In genomic region chr5:55480781-55481180, GRCh38 we compare ENCODE assay signal across 1 cellular context.
TF ChIP-seq lines count a peak whose summit lies in the region.

No MANE protein-coding gene starts in this region.

TF ChIP-seq in IMR-90, 13 proteins besides CTCF, POLR2A, EP300 and RAD21 (continued from another document):
- TF ChIP-seq ELK1 (IDR thresholded peaks at IDR 0.05; ENCODE audit: borderline replicate concordance, low read depth, low read length) (no peak), MAFK (IDR thresholded peaks at IDR 0.05; ENCODE audit: low read depth, low read length) (peak; percentile 58; the same call in 1 of the 2 replicates), MXI1 (IDR thresholded peaks at IDR 0.05; ENCODE audit: borderline replicate concordance, low read depth, low read length) (no peak), RFX5 (IDR thresholded peaks at IDR 0.05; ENCODE audit: low read depth, low read length) (no peak), NFE2L2 (IDR thresholded peaks at IDR 0.05; ENCODE audit: low read depth, low read length) (0 out of 2 replicates have a peak, but pooled peaks have one; percentile 5), MAZ (IDR thresholded peaks at IDR 0.05; ENCODE audit: borderline replicate concordance, low read depth, low read length) (no peak), SMC3 (IDR thresholded peaks at IDR 0.05; ENCODE audit: low read depth, low read length) (no peak), BHLHE40 (IDR thresholded peaks at IDR 0.05; ENCODE audit: low read depth, low read length) (no peak), CEBPB (IDR thresholded peaks at IDR 0.05; ENCODE audit: low read depth, low read length) (peak; percentile 46; the same call in 1 of the 2 replicates), USF2 (IDR thresholded peaks at IDR 0.05; ENCODE audit: low read depth, low read length) (no peak), CHD1 (IDR thresholded peaks at IDR 0.05; ENCODE audit: low read depth, low read length) (no peak)
